Comparison of ENCODE assay signal across 8 cellular contexts in genomic region chr1:205812878-205813754, GRCh38. TPM values are rescaled to one million over a fixed set of nuclear protein-coding genes. Genes with fewer than 3 reads are reported as not detected.
A peak's percentile ranks its signal among the peaks of the same experiment; 100 is the strongest.
DNase-seq lines count a peak whose midpoint lies in the region; ATAC-seq, FAIRE-seq and TF ChIP-seq lines count a peak whose summit lies in the region.

Gene SLC41A1 (minus strand): TSS chr1:205813198. CDS start chr1:205810441, 2,757 bp downstream.

- H3K79me2 ChIP-seq in OCI-LY1 (ENCODE audit: insufficient read depth, low read length) (no peaks in the 10 kb centered on the region), H1 (ENCODE audit: control insufficient read depth in 1 of 2, insufficient read depth in 2 of 2, low read length in 2 of 2) (peaks cover 0 to 37% of the 10 kb centered on the region in 2 experiments; a peak in 2 of 4 replicates), mesendoderm (ENCODE audit: control insufficient read depth, insufficient read depth, low read length) (peaks cover 12% of the 10 kb centered on the region)

- TF ChIP-seq CTCF in OCI-LY1 (IDR thresholded peaks at IDR 0.05; ENCODE audit: low read length) (no peak), H1 (IDR thresholded peaks at IDR 0.05; ENCODE audit: control extremely low read depth in 1 of 3, insufficient read depth in 1 of 3, low read depth in 1 of 3, low read length in 3 of 3) (no peak)

- H3K27me3 ChIP-seq in OCI-LY1 (ENCODE audit: insufficient read depth, low read length) = peaks cover 9% of the 10 kb centered on the region; the same call in 1 of the 2 replicates
- H3K27me3 ChIP-seq in H1 (replicated peaks in 1 of 4; ENCODE audit: control insufficient read depth in 3 of 4, extremely low read depth in 1 of 4, insufficient read depth in 3 of 4, low read length in 3 of 4) = peaks cover 0 to 3% (median 0%) of the 10 kb centered on the region in 4 experiments; a peak in 2 of 7 replicates
- H3K27me3 ChIP-seq in mesendoderm (ENCODE audit: insufficient read depth, low read length, poor library complexity) = no peaks in the 10 kb centered on the region

- no peak within 1 kb of the TSS for H3K27ac ChIP-seq in OCI-LY1 (ENCODE audit: low read depth, low read length, poor library complexity, severe bottlenecking)
- H3K27ac ChIP-seq in H1 (ENCODE audit: low read depth, low read length) = peak within 1 kb of the TSS; percentile 26; the same call in 1 of the 2 replicates
- no peak within 1 kb of the TSS for H3K27ac ChIP-seq in mesendoderm (ENCODE audit: low read depth, low read length)

- H3F3A ChIP-seq in OCI-LY1 (ENCODE audit: insufficient read depth, low read length) = no peaks in the 10 kb centered on the region

- H3K4ac ChIP-seq in H1 (replicated peaks; ENCODE audit: insufficient read length, low read depth, low read length) (no peak within 1 kb of the TSS), mesendoderm (ENCODE audit: low read depth, low read length) (peak within 1 kb of the TSS; percentile 17)

- H2BK12ac ChIP-seq in H1 (ENCODE audit: low read depth, low read length) = peak within 1 kb of the TSS; percentile 50

- no peak within 1 kb of the TSS for H4K91ac ChIP-seq in H1 (replicated peaks; ENCODE audit: insufficient read length, low read length)

- H3K4me3 ChIP-seq in OCI-LY1 (ENCODE audit: low read depth, low read length, poor library complexity, severe bottlenecking) (peak within 1 kb of the TSS; percentile 82), H1 (ENCODE audit: extremely low read depth in 1 of 4, insufficient read depth in 2 of 4, low read depth in 3 of 4, low read length in 4 of 4) (peak within 1 kb of the TSS; percentile 49 to 94 (median 64)), mesendoderm (ENCODE audit: low read length) (peak within 1 kb of the TSS; percentile 68)

- H3K23me2 ChIP-seq in H1 (ENCODE audit: low read depth, low read length) = peaks cover 6% of the 10 kb centered on the region; the same call in 1 of the 2 replicates

- H2AK5ac ChIP-seq in H1 (ENCODE audit: low read depth, low read length) (no peak within 1 kb of the TSS), mesendoderm (ENCODE audit: low read length) (no peak within 1 kb of the TSS)

- H4K5ac ChIP-seq in H1 (ENCODE audit: insufficient read length, low read depth, low read length) (peak within 1 kb of the TSS; percentile 82), mesendoderm (ENCODE audit: low read length) (no peak within 1 kb of the TSS)

- H3K9ac ChIP-seq in OCI-LY1 (ENCODE audit: low read length) (peak within 1 kb of the TSS; percentile 79), H1 (replicated peaks in 1 of 4; ENCODE audit: extremely low read depth in 1 of 4, low read depth in 3 of 4, low read length in 3 of 4) (peak within 1 kb of the TSS; percentile 72 to 83 (median 78)), mesendoderm (ENCODE audit: low read length) (peak within 1 kb of the TSS; percentile 84)

- H4K8ac ChIP-seq in H1 (ENCODE audit: extremely low read depth, insufficient read depth, low read length) (peak within 1 kb of the TSS; percentile 58), mesendoderm (ENCODE audit: low read depth, low read length) (no peak within 1 kb of the TSS)

- CTCF ChIA-PET in H1 (lab: Charles Lee; ENCODE audit: partially characterized antibody) = interaction anchor here (0.8 to 5.0 kb wide), 3 partner anchors 14 to 113 kb away, joined by 3 to 20 read pairs (median 3); no protein-coding TSS in a partner anchor

- H3K79me1 ChIP-seq in H1 (ENCODE audit: low read depth, low read length) (peaks cover 10% of the 10 kb centered on the region), mesendoderm (ENCODE audit: low read length) (peaks cover 16% of the 10 kb centered on the region)

- H4K20me1 ChIP-seq in OCI-LY1 (ENCODE audit: insufficient read depth, low read length) = no peaks in the 10 kb centered on the region
- peaks cover 0 to 9% of the 10 kb centered on the region in 2 experiments for H4K20me1 ChIP-seq in H1 (replicated peaks in 1 of 2; ENCODE audit: control insufficient read depth in 1 of 2, insufficient read depth in 2 of 2, low read length in 2 of 2)

- no peak for TF ChIP-seq RAD21 in H1 (IDR thresholded peaks at IDR 0.05 in 1 of 2, conservative IDR thresholded peaks at IDR 0.05 in 1 of 2; ENCODE audit: low read depth in 2 of 2, low read length in 2 of 2)

- H3K4me1 ChIP-seq in OCI-LY1 (ENCODE audit: insufficient read depth, low read length, severe bottlenecking) (peaks cover 20% of the 10 kb centered on the region), H1 (replicated peaks in 1 of 4; ENCODE audit: control insufficient read depth in 3 of 4, insufficient read depth in 4 of 4, low read length in 3 of 4) (peaks cover 2 to 7% (median 6%) of the 10 kb centered on the region in 4 experiments; a peak in 5 of 7 replicates), mesendoderm (ENCODE audit: control insufficient read depth, low read depth, low read length) (peaks cover 8% of the 10 kb centered on the region)

- H3K36me3 ChIP-seq in OCI-LY1 (ENCODE audit: insufficient read depth, low read length) = no peaks in the 10 kb centered on the region; the same call in 1 of the 2 replicates
- peaks cover 7 to 11% (median 7%) of the 10 kb centered on the region in 4 experiments; a peak in 5 of 8 replicates for H3K36me3 ChIP-seq in H1 (ENCODE audit: control insufficient read depth in 2 of 4, insufficient read depth in 4 of 4, low read length in 3 of 4)
- no peaks in the 10 kb centered on the region for H3K36me3 ChIP-seq in mesendoderm (ENCODE audit: control insufficient read depth, insufficient read depth, low read length)

- ATAC-seq in GM21447 (IDR thresholded peaks at IDR 0.05; ENCODE audit: unreplicated experiment) = peak; percentile 95

- DNase-seq in CMK (ENCODE audit: low read depth) = peak; percentile 67
- peak; percentile 91 for DNase-seq in HuH-7.5 (ENCODE audit: low spot score)
- DNase-seq in activated CD8-positive, alpha-beta memory T cell treated with anti-CD3 and anti-CD28 coated beads, Interleukin-2, amount 50 U/mL, for 1 hour (ENCODE audit: extremely low read depth) = peak; percentile 75
- peak; percentile 74 to 94 for DNase-seq in H1 (ENCODE audit: low read depth in 1 of 2, low spot score in 2 of 2)
- peak; percentile 94 for DNase-seq in mesendoderm
- DNase-seq in stimulated activated CD8-positive, alpha-beta memory T cell treated with anti-CD3 and anti-CD28 coated beads, Interleukin-12 subunit alpha, Interleukin-12 subunit beta, amount 100 ng/mL, for 4 hours (ENCODE audit: low read depth) = peak; percentile 83

- H3K9me3 ChIP-seq in OCI-LY1 (ENCODE audit: low read length) = no peaks in the 10 kb centered on the region
- H3K9me3 ChIP-seq in H1 (ENCODE audit: insufficient read depth in 2 of 2, low read depth in 1 of 2, low read length in 1 of 2) = no peaks in the 10 kb centered on the region

- no peak within 1 kb of the TSS for H2BK20ac ChIP-seq in H1 (ENCODE audit: low read length)

- H2BK120ac ChIP-seq in H1 (replicated peaks; ENCODE audit: low read depth, low read length) (no peak within 1 kb of the TSS), mesendoderm (ENCODE audit: low read depth, low read length) (no peak within 1 kb of the TSS)

- H2BK5ac ChIP-seq in H1 (ENCODE audit: low read depth, low read length) = peak within 1 kb of the TSS; percentile 87; the same call in 1 of the 2 replicates
- peak within 1 kb of the TSS; percentile 33 for H2BK5ac ChIP-seq in mesendoderm (ENCODE audit: low read length)

- peak within 1 kb of the TSS; percentile 92 for H3K18ac ChIP-seq in H1 (ENCODE audit: extremely low read depth, low read length)
- peak within 1 kb of the TSS; percentile 85 for H3K18ac ChIP-seq in mesendoderm (ENCODE audit: low read length)

- WGBS in H1 (ENCODE audit: extremely low coverage in 1 of 2, insufficient coverage in 1 of 2, insufficient read length in 1 of 2, insufficient replicate concordance in 2 of 2, low coverage in 1 of 2, low lambda C conversion rate in 2 of 2, missing lambda C conversion rate in 1 of 2), 2 experiments = 3% methylated on average over 40 of the region's 83 CpGs; no CpG with 5 or more reads in 1 of the 2 experiments
- no CpG with 5 or more reads among the region's 83 CpGs for whole genome bisulfite sequencing in mesendoderm (ENCODE audit: extremely low coverage, insufficient coverage, low lambda C conversion rate)

- POLR2A ChIA-PET in H1 (lab: Charles Lee; ENCODE audit: partially characterized antibody) = interaction anchor here (1.0 to 1.6 kb wide), 4 partner anchors 14 to 69 kb away, joined by 3 to 5 read pairs (median 4); no protein-coding TSS in a partner anchor

- no peak for FAIRE-seq in H1 (lab: Jason Lieb, UNC)

- TF ChIP-seq POLR2A in H1 (IDR thresholded peaks at IDR 0.05; ENCODE audit: control extremely low read depth in 1 of 2, low read depth in 2 of 2, low read length in 2 of 2) = peak; percentile 50 to 92

- H3K4me2 ChIP-seq in OCI-LY1 (ENCODE audit: low read length) (peak within 1 kb of the TSS; percentile 98), H1 (ENCODE audit: insufficient read depth in 1 of 2, low read depth in 2 of 2, low read length in 2 of 2) (peak within 1 kb of the TSS; percentile 96 to 97), mesendoderm (ENCODE audit: low read length) (peak within 1 kb of the TSS; percentile 75)

- peak within 1 kb of the TSS; percentile 67 for H3K56ac ChIP-seq in H1 (replicated peaks; ENCODE audit: insufficient read length, low read depth, low read length)
- H3K56ac ChIP-seq in mesendoderm (ENCODE audit: low read length) = peak within 1 kb of the TSS; percentile 94

- TF ChIP-seq EP300 in H1 (IDR thresholded peaks at IDR 0.05; ENCODE audit: borderline replicate concordance in 1 of 2, low read depth in 2 of 2, low read length in 2 of 2) = no peak

- H3K23ac ChIP-seq in H1 (ENCODE audit: insufficient read length) = no peak within 1 kb of the TSS
- no peak within 1 kb of the TSS for H3K23ac ChIP-seq in mesendoderm (ENCODE audit: low read length)

- no peak within 1 kb of the TSS for H3K14ac ChIP-seq in H1 (ENCODE audit: insufficient read length)

- H2BK15ac ChIP-seq in H1 (ENCODE audit: low read length) = peak within 1 kb of the TSS; percentile 77; the same call in 1 of the 2 replicates
- no peak within 1 kb of the TSS for H2BK15ac ChIP-seq in mesendoderm (replicated peaks; ENCODE audit: low read depth)

- no peaks in the 10 kb centered on the region for H3K9me2 ChIP-seq in OCI-LY1 (ENCODE audit: low read depth, low read length)

- H2AFZ ChIP-seq in OCI-LY1 (ENCODE audit: low read length) = peak within 1 kb of the TSS; percentile 83
- peak within 1 kb of the TSS; percentile 58 for H2AFZ ChIP-seq in H1 (ENCODE audit: low read length)

RNA-seq across cellular contexts. Expression of gene SLC41A1, which starts in this region (rescaled TPM):
- 42.3 and 43.2 TPM in 2 replicates for total RNA-seq in H1 (2021; fragmentation: NEBNext Ultra II Directional; extraction: Animal tissue kit (Norgen Biotek cat#: 25700))
- 34.1 and 41.2 TPM in 2 replicates for polyA plus RNA-seq in H1 (2011; rRNA removed)
- 28.4 TPM for polyA plus RNA-seq in H1 (2011; cell fraction: cytosol; rRNA removed)
- polyA plus RNA-seq in H1 (2011; cell fraction: nucleus; rRNA removed) = 25.0 TPM
- 20.7 to 30.6 TPM (median 24.5 TPM) in 4 replicates for polyA plus RNA-seq in H1 (2012, experiment 1 of 2)
- polyA plus RNA-seq in H1 (2012, experiment 2 of 2) = 20.3 TPM
- 41.8 TPM for polyA plus RNA-seq in H1 (2013, experiment 1 of 2)
- polyA plus RNA-seq in H1 (2013, experiment 2 of 2) = 43.3 TPM
- polyA minus RNA-seq in H1 (2011; rRNA and poly(A)+ RNA removed) = 34.8 and 38.2 TPM in 2 replicates
- 14.9 TPM for polyA minus RNA-seq in H1 (2011; cell fraction: cytosol; rRNA and poly(A)+ RNA removed)
- polyA minus RNA-seq in H1 (2011; cell fraction: nucleus; rRNA and poly(A)+ RNA removed) = 13.4 TPM
- 31.0 TPM for polyA plus RNA-seq in mesendoderm (2013, experiment 1 of 2)
- polyA plus RNA-seq in mesendoderm (2013, experiment 2 of 2) = 30.1 TPM
